ENCODE assay signal across 20 cellular contexts in the genomic region with DNA sequence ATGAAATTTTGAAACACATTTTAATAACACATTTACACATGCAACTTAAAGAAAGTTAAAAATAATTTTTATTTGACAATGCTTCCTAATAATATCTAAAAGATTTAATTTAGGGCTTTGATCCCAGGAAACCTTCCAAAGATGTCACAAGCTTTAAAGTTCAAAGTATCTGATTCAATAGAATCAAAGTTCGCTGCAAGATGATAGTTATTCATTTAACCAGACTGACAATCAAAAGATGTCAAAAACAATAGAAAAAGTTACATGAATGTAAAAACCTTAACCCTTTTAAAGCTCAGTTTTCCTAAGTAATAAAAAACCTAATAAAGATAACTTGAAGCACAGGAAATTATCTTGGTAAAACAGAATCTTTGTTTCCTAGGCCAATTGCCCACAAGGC.
A peak's percentile ranks its signal among the peaks of the same experiment; 100 is the strongest.
DNase-seq lines count a peak whose midpoint lies in the region; ATAC-seq, FAIRE-seq and TF ChIP-seq lines count a peak whose summit lies in the region.
"Had no signal": no experiment of that assay in that cellular context is flagged by ENCODE, and none has a peak within 500 bp of the region (broad histone marks: within the 10 kb centered on the region; RNA-seq: fewer than 3 reads in every experiment).

No MANE protein-coding gene starts in this region.

- no peak overlapping the region for H4K12ac ChIP-seq in trophoblast cell (ENCODE audit: low read depth, low read length)

- WGBS in liver = 32% methylated on average over 1 of the region's 1 CpG
- 4% methylated on average over 1 of the region's 1 CpG for WGBS in HepG2 (ENCODE audit: low lambda C conversion rate)
- no CpG with 5 or more reads among the region's 1 CpG for WGBS in trophoblast cell (ENCODE audit: extremely low coverage, insufficient coverage, insufficient read length)

- H3K27me3 ChIP-seq in liver (ENCODE audit: control insufficient read depth in 4 of 4, insufficient read depth in 4 of 4, low read length in 3 of 4) = no peaks in the 10 kb centered on the region
- H3K27me3 ChIP-seq in HepG2 (ENCODE audit: control insufficient read depth in 1 of 2, insufficient read depth in 2 of 2, low read length in 2 of 2) = no peaks in the 10 kb centered on the region; a peak in 1 of 5 replicates
- H3K27me3 ChIP-seq in trophoblast cell (ENCODE audit: insufficient read depth, low read length) = no peaks in the 10 kb centered on the region
- H3K27me3 ChIP-seq: BLaER1 treated with 17β-estradiol and CSF1 and Interleukin-3, amounts not matched to agents 10 nM and 100 nM had no signal

- no peak overlapping the region for H3K9ac ChIP-seq in liver (ENCODE audit: low read depth in 1 of 2, low read length in 2 of 2)
- H3K9ac ChIP-seq in HepG2 (ENCODE audit: insufficient read depth, low read depth, low read length) = no peak overlapping the region
- no peak overlapping the region for H3K9ac ChIP-seq in trophoblast cell (ENCODE audit: low read length)
- H3K9ac ChIP-seq: BLaER1 treated with 17β-estradiol and CSF1 and Interleukin-3, amounts not matched to agents 10 nM and 100 nM had no signal

- no peak overlapping the region for H2BK5ac ChIP-seq in trophoblast cell (ENCODE audit: low read depth, low read length, poor library complexity)

- no peak for TF ChIP-seq CTCF in liver (IDR thresholded peaks at IDR 0.05; ENCODE audit: low read depth, low read length, missing input control)
- no peak for TF ChIP-seq CTCF in HepG2 (CRISPR knock-in tag; IDR thresholded peaks at IDR 0.05)

- H3K4ac ChIP-seq in trophoblast cell (ENCODE audit: low read depth, low read length) = no peak overlapping the region

- H3K27ac ChIP-seq in liver (ENCODE audit: low read depth in 1 of 2, low read length in 2 of 2) (peak overlapping the region; percentile 52 to 63), HepG2 (ENCODE audit: extremely low read length, insufficient read depth, low read length) (no peak overlapping the region), trophoblast cell (ENCODE audit: low read depth, low read length) (no peak overlapping the region)
- H3K27ac ChIP-seq: 22Rv1; A549; BLaER1 treated with 17β-estradiol and CSF1 and Interleukin-3, amounts not matched to agents 10 nM and 100 nM; C4-2B had no signal

- no peak overlapping the region for H2BK12ac ChIP-seq in trophoblast cell (ENCODE audit: low read length)

- H3K4me2 ChIP-seq in HepG2 (ENCODE audit: low read depth, low read length) (no peak overlapping the region), trophoblast cell (ENCODE audit: low read length) (no peak overlapping the region)
- H3K4me2 ChIP-seq: A549; BLaER1 treated with 17β-estradiol and CSF1 and Interleukin-3, amounts not matched to agents 10 nM and 100 nM had no signal

- no peak overlapping the region for H3K14ac ChIP-seq in trophoblast cell (ENCODE audit: low read length)

- H4K8ac ChIP-seq in trophoblast cell (ENCODE audit: low read depth, low read length) = no peak overlapping the region

- H3K4me3 ChIP-seq in liver (ENCODE audit: low read depth in 1 of 3, low read length in 3 of 3) (no peak overlapping the region), HepG2 (replicated peaks in 1 of 3; ENCODE audit: insufficient read depth in 1 of 3, low read depth in 2 of 3, low read length in 3 of 3) (no peak overlapping the region), trophoblast cell (ENCODE audit: low read depth, low read length) (no peak overlapping the region)
- H3K4me3 ChIP-seq: A549; BLaER1 treated with 17β-estradiol and CSF1 and Interleukin-3, amounts not matched to agents 10 nM and 100 nM had no signal

- H3K79me2 ChIP-seq in HepG2 (ENCODE audit: insufficient read depth, low read length) (no peaks in the 10 kb centered on the region), trophoblast cell (ENCODE audit: control insufficient read depth, insufficient read depth, low read length, poor library complexity) (no peaks in the 10 kb centered on the region)

- peaks cover 13 to 31% (median 15%) of the 10 kb centered on the region in 4 donors for H3K9me3 ChIP-seq in liver (ENCODE audit: control insufficient read depth in 4 of 4, low read length in 3 of 4)
- peaks cover 63% of the 10 kb centered on the region for H3K9me3 ChIP-seq in HepG2 (ENCODE audit: low read length)
- H3K9me3 ChIP-seq in trophoblast cell (ENCODE audit: insufficient read depth, low read depth, low read length) = peaks cover 19% of the 10 kb centered on the region

- ATAC-seq in HepG2 (no peak), left lobe of liver (peak; percentile 72)
- ATAC-seq: A549; CD8-positive, alpha-beta T cell had no signal

- CTCF ChIA-PET in HepG2 (lab: Yijun Ruan, JAX; ENCODE audit: low intra/inter-chr PET ratio, low total read pairs) = no interaction called here

- H2AFZ ChIP-seq in HepG2 (ENCODE audit: low read length) (no peak overlapping the region), trophoblast cell (ENCODE audit: insufficient read depth, low read length, poor library complexity) (no peak overlapping the region)

- intact Hi-C loops in HepG2 (cut with micrococcal nuclease; ENCODE audit: unreplicated experiment) = no loop called here

- TF ChIP-seq RAD21 in liver (IDR thresholded peaks at IDR 0.05) (peak; percentile 27 to 32), HepG2 (CRISPR knock-in tag; IDR thresholded peaks at IDR 0.05) (no peak)

- TF ChIP-seq POLR2A in HepG2 (IDR thresholded peaks at IDR 0.05; ENCODE audit: insufficient read depth in 1 of 2, low read depth in 2 of 2, low read length in 2 of 2) = no peak

- H2BK120ac ChIP-seq in trophoblast cell (ENCODE audit: insufficient read depth, low read length, poor library complexity) = no peak overlapping the region

- no peak overlapping the region for H4K91ac ChIP-seq in trophoblast cell (ENCODE audit: low read depth, low read length)

- H3K23ac ChIP-seq in trophoblast cell (ENCODE audit: low read length) = no peak overlapping the region

- no peak overlapping the region for H2AK5ac ChIP-seq in trophoblast cell (ENCODE audit: low read length)

- no peaks in the 10 kb centered on the region for H4K20me1 ChIP-seq in HepG2 (ENCODE audit: insufficient read depth, low read length)
- H4K20me1 ChIP-seq: BLaER1 treated with 17β-estradiol and CSF1 and Interleukin-3, amounts not matched to agents 10 nM and 100 nM had no signal

- H3K4me1 ChIP-seq in liver (ENCODE audit: control insufficient read depth in 4 of 4, insufficient read depth in 4 of 4, low read length in 3 of 4) = peaks cover 0 to 31% (median 18%) of the 10 kb centered on the region in 4 donors
- no peaks in the 10 kb centered on the region for H3K4me1 ChIP-seq in HepG2 (ENCODE audit: insufficient read depth, low read length)
- H3K4me1 ChIP-seq in trophoblast cell (ENCODE audit: control insufficient read depth in 1 of 2, insufficient read depth in 2 of 2, low read length in 2 of 2) = no peaks in the 10 kb centered on the region
- H3K4me1 ChIP-seq: A549; BLaER1 treated with 17β-estradiol and CSF1 and Interleukin-3, amounts not matched to agents 10 nM and 100 nM; Caco-2 had no signal

- TF ChIP-seq EP300 in HepG2 (IDR thresholded peaks at IDR 0.05; ENCODE audit: low read depth in 2 of 2, low read length in 2 of 2) = no peak
- TF ChIP-seq EP300 in HepG2 (CRISPR knock-in tag; IDR thresholded peaks at IDR 0.05; ENCODE audit: borderline replicate concordance) = no peak

- no peaks in the 10 kb centered on the region for H3K79me1 ChIP-seq in trophoblast cell (ENCODE audit: low read length)

- no peak for FAIRE-seq in HepG2 (lab: Jason Lieb, UNC)
- FAIRE-seq: A549, D721Med, G401.6, GM12891, GM19239 had no signal

- POLR2A ChIA-PET in HepG2 (lab: Yijun Ruan, JAX) = no interaction called here

- H3K36me3 ChIP-seq in liver (ENCODE audit: control insufficient read depth in 4 of 4, insufficient read depth in 3 of 4, low read depth in 1 of 4, low read length in 3 of 4) (no peaks in the 10 kb centered on the region), HepG2 (replicated peaks in 1 of 2; ENCODE audit: control insufficient read depth in 1 of 2, insufficient read depth in 2 of 2, low read length in 2 of 2) (no peaks in the 10 kb centered on the region), trophoblast cell (ENCODE audit: control insufficient read depth in 1 of 2, insufficient read depth in 2 of 2, low read length in 2 of 2) (no peaks in the 10 kb centered on the region)

- no peak overlapping the region for H3K18ac ChIP-seq in trophoblast cell (ENCODE audit: low read length)

- DNase-seq in HepG2 (ENCODE audit: low spot score) = no peak
- DNase-seq in left lobe of liver (ENCODE audit: low spot score) = no peak
- no peak for DNase-seq in GM19240 (ENCODE audit: insufficient read length, low spot score)
- no peak for DNase-seq in trophoblast cell
- DNase-seq: AML-193; Caco-2; Calu3; CD4-positive, alpha-beta T cell; CD8-positive, alpha-beta T cell; DMS79 treated with DMSO at 0.1 percent for 48 hours; GF-D8 had no signal

- BruUV-seq in HepG2 (replicated peaks; lab: Mats Ljungman, UMichigan) = no TSS peak

- in situ Hi-C loops in HepG2 (cut with HindIII; ENCODE audit: extremely low pct_ligation_motif_present, low pct_unique_long_range_greater_than_20kb) = no loop called here

TF ChIP-seq in liver, 16 proteins besides CTCF, POLR2A, EP300 and RAD21:
- peak; percentile 94 to 95 for TF ChIP-seq HNF4A (conservative IDR thresholded peaks at IDR 0.05)
- peak; percentile 77 for TF ChIP-seq SP1 (IDR thresholded peaks at IDR 0.05)
- no peak for TF ChIP-seq FOXA1 (IDR thresholded peaks at IDR 0.05)
- peak; percentile 22 to 49 for TF ChIP-seq JUND (IDR thresholded peaks at IDR 0.05)
- TF ChIP-seq GABPA (IDR thresholded peaks at IDR 0.05 in 1 of 2, conservative IDR thresholded peaks at IDR 0.05 in 1 of 2) = no peak
- TF ChIP-seq RXRA (IDR thresholded peaks at IDR 0.05) = peak; percentile 71 to 72
- TF ChIP-seq HNF4G (IDR thresholded peaks at IDR 0.05) = peak; percentile 78
TF ChIP-seq in liver: peak in this region for 5.

TF ChIP-seq in HepG2, 621 proteins besides CTCF, POLR2A, EP300 and RAD21 (continues in another document):
- TF ChIP-seq, protein P1, sequence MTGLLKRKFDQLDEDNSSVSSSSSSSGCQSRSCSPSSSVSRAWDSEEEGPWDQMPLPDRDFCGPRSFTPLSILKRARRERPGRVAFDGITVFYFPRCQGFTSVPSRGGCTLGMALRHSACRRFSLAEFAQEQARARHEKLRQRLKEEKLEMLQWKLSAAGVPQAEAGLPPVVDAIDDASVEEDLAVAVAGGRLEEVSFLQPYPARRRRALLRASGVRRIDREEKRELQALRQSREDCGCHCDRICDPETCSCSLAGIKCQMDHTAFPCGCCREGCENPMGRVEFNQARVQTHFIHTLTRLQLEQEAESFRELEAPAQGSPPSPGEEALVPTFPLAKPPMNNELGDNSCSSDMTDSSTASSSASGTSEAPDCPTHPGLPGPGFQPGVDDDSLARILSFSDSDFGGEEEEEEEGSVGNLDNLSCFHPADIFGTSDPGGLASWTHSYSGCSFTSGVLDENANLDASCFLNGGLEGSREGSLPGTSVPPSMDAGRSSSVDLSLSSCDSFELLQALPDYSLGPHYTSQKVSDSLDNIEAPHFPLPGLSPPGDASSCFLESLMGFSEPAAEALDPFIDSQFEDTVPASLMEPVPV (CRISPR knock-in tag; IDR thresholded peaks at IDR 0.05) = no peak
- no peak for TF ChIP-seq HOXA3 (CRISPR knock-in tag; IDR thresholded peaks at IDR 0.05)
- no peak for TF ChIP-seq HMG20B (CRISPR knock-in tag; conservative IDR thresholded peaks at IDR 0.05)

Comparison
In these comparisons a context has a peak if more than half of its experiments do, and no peak if none do; other contexts are left out.
1. H3K27ac ChIP-seq: peak in liver (2 of 2); none in HepG2 (single experiment) and trophoblast cell (single experiment).